In genomic region chr6:105898286-105898685, GRCh38 we compare ENCODE assay signal across 13 cellular contexts.
A peak's percentile ranks its signal among the peaks of the same experiment; 100 is the strongest.
DNase-seq lines count a peak whose midpoint lies in the region; TF ChIP-seq lines count a peak whose summit lies in the region.
"Had no signal": no experiment of that assay in that cellular context is flagged by ENCODE, and none has a peak within 500 bp of the region (broad histone marks: within the 10 kb centered on the region; RNA-seq: fewer than 3 reads in every experiment).

No MANE protein-coding gene starts in this region.

- H3K4me3 ChIP-seq in HFF-Myc (replicated peaks; ENCODE audit: low read depth, low read length) (no peak overlapping the region), Karpas-422 (ENCODE audit: low read length) (no peak overlapping the region), kidney epithelial cell (ENCODE audit: low read depth, low read length) (no peak overlapping the region), osteoblast (ENCODE audit: insufficient read depth, low read length) (no peak overlapping the region)
- H3K4me3 ChIP-seq: A549, right atrium auricular region, tibial nerve had no signal

- no peak overlapping the region for H3K9ac ChIP-seq in Karpas-422 (ENCODE audit: low read length)

- TF ChIP-seq POLR2A in erythroblast (IDR thresholded peaks at IDR 0.05; ENCODE audit: low read length) = no peak

- H3K9me3 ChIP-seq in Karpas-422 (ENCODE audit: low read length) (no peaks in the 10 kb centered on the region), osteoblast (ENCODE audit: low read depth, low read length) (no peaks in the 10 kb centered on the region)
- H3K9me3 ChIP-seq: A549, right atrium auricular region, tibial nerve had no signal

- TF ChIP-seq CTCF in HFF-Myc (IDR thresholded peaks at IDR 0.05; ENCODE audit: low read depth, low read length, missing control alignments) (no peak), kidney epithelial cell (IDR thresholded peaks at IDR 0.05; ENCODE audit: insufficient read depth, low read length, poor library complexity, severe bottlenecking) (no peak), osteoblast (IDR thresholded peaks at IDR 0.05; ENCODE audit: extremely low read depth, low read depth, low read length) (no peak)

- no peak overlapping the region for H2AFZ ChIP-seq in Karpas-422 (ENCODE audit: low read length)
- H2AFZ ChIP-seq in osteoblast (ENCODE audit: low read length) = no peak overlapping the region

- no peak overlapping the region; the same call in 1 of the 2 replicates for H3K27ac ChIP-seq in Karpas-422 (ENCODE audit: low read length)
- H3K27ac ChIP-seq in osteoblast (ENCODE audit: low read depth, low read length) = no peak overlapping the region
- H3K27ac ChIP-seq: A549, right atrium auricular region, tibial nerve had no signal

- peak overlapping the region; percentile 19 for H3K4me2 ChIP-seq in Karpas-422 (ENCODE audit: low read depth, low read length, poor library complexity, severe bottlenecking)
- H3K4me2 ChIP-seq in osteoblast (ENCODE audit: insufficient read depth, low read length) = no peak overlapping the region
- H3K4me2 ChIP-seq: A549 had no signal

- peak; percentile 32 for DNase-seq in activated CD4-positive, alpha-beta T cell treated with anti-CD3 and anti-CD28 coated beads for 48 hours
- DNase-seq in activated CD4-positive, alpha-beta T cell treated with anti-CD3 and anti-CD28 coated beads, Interleukin-2, amount 50 U/mL, for 1 hour = no peak
- DNase-seq in HFF-Myc (ENCODE audit: extremely low read depth, low read depth) (peak; percentile 75), Karpas-422 (no peak), kidney epithelial cell (ENCODE audit: low read depth) (peak; percentile 45), erythroblast (lab: John Stamatoyannopoulos, UW) (no peak), retina (no peak), osteoblast (ENCODE audit: insufficient read length, low spot score, missing footprints) (no peak)
- DNase-seq: activated gamma-delta T cell treated with Interleukin-2 at 50 U/mL for 16 hours, hypothalamus had no signal

- H3K27me3 ChIP-seq in Karpas-422 (ENCODE audit: low read length) (no peaks in the 10 kb centered on the region), kidney epithelial cell (ENCODE audit: control insufficient read depth, insufficient read depth, low read length) (no peaks in the 10 kb centered on the region), osteoblast (ENCODE audit: insufficient read depth, low read length) (no peaks in the 10 kb centered on the region)
- H3K27me3 ChIP-seq: right atrium auricular region, tibial nerve had no signal

- H3K9me2 ChIP-seq in Karpas-422 (replicated peaks; ENCODE audit: insufficient read depth, low read length) = no peaks in the 10 kb centered on the region

- H3K79me2 ChIP-seq in Karpas-422 (ENCODE audit: low read length) (no peaks in the 10 kb centered on the region), osteoblast (ENCODE audit: insufficient read depth, low read length) (no peaks in the 10 kb centered on the region)

- H4K20me1 ChIP-seq in Karpas-422 (ENCODE audit: insufficient read depth, low read depth, low read length) = no peaks in the 10 kb centered on the region
- H4K20me1 ChIP-seq in osteoblast (ENCODE audit: insufficient read depth, low read length) = no peaks in the 10 kb centered on the region

- H3K36me3 ChIP-seq in Karpas-422 (ENCODE audit: insufficient read depth, low read length) (no peaks in the 10 kb centered on the region), kidney epithelial cell (ENCODE audit: control insufficient read depth, insufficient read depth, low read length) (no peaks in the 10 kb centered on the region), osteoblast (ENCODE audit: insufficient read depth, low read length) (no peaks in the 10 kb centered on the region)
- H3K36me3 ChIP-seq: right atrium auricular region, tibial nerve had no signal

- H3K4me1 ChIP-seq in Karpas-422 (ENCODE audit: low read length) (peaks cover 59% of the 10 kb centered on the region), osteoblast (ENCODE audit: insufficient read depth, low read length) (peaks cover 15% of the 10 kb centered on the region)

Comparison
In these comparisons a context has a peak if more than half of its experiments do, and no peak if none do; other contexts are left out.
1. DNase-seq: peak in activated CD4-positive, alpha-beta T cell treated with anti-CD3 and anti-CD28 coated beads for 48 hours (single experiment), HFF-Myc (single experiment) and kidney epithelial cell (single experiment); none in activated CD4-positive, alpha-beta T cell treated with anti-CD3 and anti-CD28 coated beads, Interleukin-2, amount 50 U/mL, for 1 hour (single experiment), Karpas-422 (single experiment), erythroblast (0 of 2), retina (single experiment) and osteoblast (single experiment).